In the genomic region with DNA sequence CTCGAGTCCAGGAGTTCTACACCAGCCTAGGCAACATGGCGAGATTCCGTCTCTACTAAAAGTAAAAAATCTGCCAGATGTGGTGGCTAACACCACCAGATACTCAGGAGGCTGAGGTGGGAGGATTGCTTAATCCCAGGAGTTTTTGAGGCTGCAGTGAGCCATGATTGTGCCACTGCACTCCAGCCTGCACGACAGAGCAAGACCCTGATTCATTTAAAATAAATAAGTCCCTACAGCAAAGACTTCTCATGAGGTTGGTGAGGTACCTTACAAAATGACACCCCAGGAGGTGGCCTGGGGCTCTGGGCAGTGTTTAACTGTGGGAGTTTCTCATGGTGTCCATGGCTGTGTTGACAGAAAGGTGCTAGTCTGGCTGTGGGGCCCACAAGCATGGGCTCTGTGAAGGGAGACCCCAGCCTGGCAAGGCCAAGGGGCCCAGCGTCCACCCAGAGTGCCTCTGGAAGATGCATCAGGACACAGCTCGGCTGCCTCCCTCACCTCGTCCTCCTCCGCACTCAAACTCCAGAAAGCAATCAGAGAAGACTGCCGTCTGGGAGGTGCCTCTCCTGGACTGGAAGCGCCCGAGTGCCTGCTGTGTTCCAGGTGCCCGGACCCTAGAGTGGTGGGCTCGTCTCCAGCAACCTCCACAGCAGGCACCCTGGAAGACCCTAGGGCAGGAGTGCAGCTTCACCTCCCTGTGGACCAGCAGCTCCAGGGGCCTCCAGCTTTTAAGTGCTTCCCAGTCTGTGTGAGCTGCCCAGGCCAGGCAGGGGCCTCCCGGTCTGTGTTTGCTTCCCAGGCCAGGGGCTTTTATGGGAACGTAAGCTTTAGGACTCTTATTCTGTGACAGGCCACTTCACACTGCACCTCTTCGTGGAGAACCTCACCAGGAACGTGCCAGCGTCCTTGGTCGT, we compare ENCODE assay signal across 17 cellular contexts. TPM values are rescaled to one million over a fixed set of nuclear protein-coding genes. Genes with fewer than 3 reads are reported as not detected.
A peak's percentile ranks its signal among the peaks of the same experiment; 100 is the strongest.
DNase-seq lines count a peak whose midpoint lies in the region; TF ChIP-seq lines count a peak whose summit lies in the region.
"Had no signal": no experiment of that assay in that cellular context is flagged by ENCODE, and none has a peak within 500 bp of the region (broad histone marks: within the 10 kb centered on the region; RNA-seq: fewer than 3 reads in every experiment).

No MANE protein-coding gene starts in this region.

- H3K36me3 Mint-ChIP-seq in CD4-positive, alpha-beta memory T cell: no peaks in the 10 kb centered on the region
- peaks cover 0 to 7% (median 0%) of the 10 kb centered on the region in 3 donors for H3K36me3 Mint-ChIP-seq in immature natural killer cell

- BruUV-seq in mammary epithelial cell (replicated peaks; lab: Mats Ljungman, UMichigan): no TSS peak

- H3K4me3 ChIP-seq in BLaER1 (no peak overlapping the region), vagina (no peak overlapping the region), mammary epithelial cell (replicated peaks in 1 of 3; ENCODE audit: insufficient read depth in 1 of 3, low read depth in 2 of 3, low read length in 3 of 3) (no peak overlapping the region)
- H3K4me3 ChIP-seq in CD4-positive, alpha-beta memory T cell (ENCODE audit: low read length in 2 of 2): no peak overlapping the region
- H3K4me3 ChIP-seq: body of pancreas, SJCRH30 had no signal

- peaks cover 28% of the 10 kb centered on the region for H4K20me1 ChIP-seq in BLaER1
- H4K20me1 ChIP-seq in mammary epithelial cell (ENCODE audit: insufficient read depth, low read length): no peaks in the 10 kb centered on the region

- H3K9ac ChIP-seq in BLaER1: no peak overlapping the region
- no peak overlapping the region for H3K9ac ChIP-seq in mammary epithelial cell (ENCODE audit: insufficient read depth, low read length)
- H3K9ac ChIP-seq: parathyroid adenoma had no signal

- H3K27me3 Mint-ChIP-seq in CD4-positive, alpha-beta memory T cell: no peaks in the 10 kb centered on the region
- peaks cover 14 to 17% (median 15%) of the 10 kb centered on the region in 3 donors for H3K27me3 Mint-ChIP-seq in immature natural killer cell (ENCODE audit: low read depth in 3 of 3)
- H3K27me3 Mint-ChIP-seq: activated T-helper 17 cell treated with anti-CD3 and anti-CD28 coated beads, Interleukin-2, amount 50 U/mL, for 72 hours; stimulated activated naive CD8-positive, alpha-beta T cell treated with anti-CD3 and anti-CD28 coated beads, Interleukin-15, Interleukin-2, amounts not matched to agents 100 ng/mL and 50 ng/mL, for 24 hours had no signal

- H3K36me3 ChIP-seq in BLaER1 (no peaks in the 10 kb centered on the region), vagina (no peaks in the 10 kb centered on the region), mammary epithelial cell (ENCODE audit: insufficient read depth, low read length) (no peaks in the 10 kb centered on the region)
- no peaks in the 10 kb centered on the region for H3K36me3 ChIP-seq in CD4-positive, alpha-beta memory T cell (ENCODE audit: insufficient read depth, low read length)
- H3K36me3 ChIP-seq: SJCRH30 had no signal

- no peak overlapping the region for H2AFZ ChIP-seq in mammary epithelial cell (ENCODE audit: low read depth, low read length)

- intact Hi-C loops in CD4-positive, alpha-beta memory T cell (cut with micrococcal nuclease): no loop called here
- intact Hi-C loops in posterior vena cava (cut with DNase I) (loop anchor here in 1 of 2 donors (5.0 to 10.0 kb wide), 2 partner anchors 62 to 244 kb away; no protein-coding TSS in a partner anchor), vagina (cut with DNase I) (loop anchor here (10.0 kb wide), 1 partner anchor 244 kb away; no protein-coding TSS in a partner anchor), mammary epithelial cell (cut with micrococcal nuclease) (loop anchor here (5.0 kb wide), 1 partner anchor 147 kb away; a partner anchor contains a TSS)

- peaks cover 0 to 8% (median 0%) of the 10 kb centered on the region in 8 donors for H3K9me3 Mint-ChIP-seq in CD4-positive, alpha-beta memory T cell
- peaks cover 0 to 1% (median 0%) of the 10 kb centered on the region in 6 donors for H3K9me3 Mint-ChIP-seq in immature natural killer cell

- H3K4me3 Mint-ChIP-seq in CD4-positive, alpha-beta memory T cell: peak overlapping the region in 1 of 8 donors; percentile 12
- H3K4me3 Mint-ChIP-seq in immature natural killer cell: no peak overlapping the region
- H3K4me3 Mint-ChIP-seq: activated T-helper 17 cell treated with anti-CD3 and anti-CD28 coated beads, Interleukin-2, amount 50 U/mL, for 72 hours; stimulated activated naive CD8-positive, alpha-beta T cell treated with anti-CD3 and anti-CD28 coated beads, Interleukin-15, Interleukin-2, amounts not matched to agents 100 ng/mL and 50 ng/mL, for 24 hours had no signal

- peaks cover 4 to 21% (median 6%) of the 10 kb centered on the region in 4 donors for H3K4me1 Mint-ChIP-seq in CD4-positive, alpha-beta memory T cell
- peaks cover 20 to 21% of the 10 kb centered on the region in 2 donors for H3K4me1 Mint-ChIP-seq in immature natural killer cell
- H3K4me1 Mint-ChIP-seq: activated T-helper 17 cell treated with anti-CD3 and anti-CD28 coated beads, Interleukin-2, amount 50 U/mL, for 72 hours had no signal

- no peak for DNase-seq in CD4-positive, alpha-beta memory T cell
- no peak for DNase-seq in immature natural killer cell
- DNase-seq in posterior vena cava (ENCODE audit: low spot score): peak; percentile 76
- DNase-seq in NCI-H524 (lab: John Stamatoyannopoulos, UW): no peak
- DNase-seq in vagina (ENCODE audit: extremely low spot score in 2 of 2): no peak
- DNase-seq in mammary epithelial cell: no peak
- DNase-seq: activated CD4-positive, alpha-beta T cell treated with anti-CD3 and anti-CD28 coated beads, Interleukin-2, amount 50 U/mL, for 4 hours; KG1; NCI-H1436; SJCRH30 had no signal

- peaks cover 25% of the 10 kb centered on the region for H3K27me3 ChIP-seq in BLaER1
- H3K27me3 ChIP-seq in CD4-positive, alpha-beta memory T cell (ENCODE audit: insufficient read depth, low read length): no peaks in the 10 kb centered on the region
- H3K27me3 ChIP-seq in vagina: no peaks in the 10 kb centered on the region
- H3K27me3 ChIP-seq in mammary epithelial cell (ENCODE audit: insufficient read depth, low read length): no peaks in the 10 kb centered on the region
- H3K27me3 ChIP-seq: body of pancreas, SJCRH30 had no signal

- dilution Hi-C loops in mammary epithelial cell (cut with HindIII; ENCODE audit: low sequenced_read_pairs): loop anchor here (5.0 kb wide), 3 partner anchors 72 to 112 kb away; no protein-coding TSS in a partner anchor

- H3K79me2 ChIP-seq in mammary epithelial cell (ENCODE audit: insufficient read depth, low read length): no peaks in the 10 kb centered on the region
- H3K79me2 ChIP-seq: parathyroid adenoma had no signal

- H3K27ac ChIP-seq in BLaER1 (no peak overlapping the region), vagina (no peak overlapping the region), mammary epithelial cell (ENCODE audit: insufficient read depth, low read depth, low read length) (no peak overlapping the region)
- H3K27ac ChIP-seq in CD4-positive, alpha-beta memory T cell (ENCODE audit: low read depth, low read length): no peak overlapping the region
- H3K27ac ChIP-seq: C4-2B, HL-60, parathyroid adenoma, SJCRH30 had no signal

- in situ Hi-C loops in mammary epithelial cell (cut with MboI; ENCODE audit: low sequenced_read_pairs in 2 of 2): loop anchor here in 1 of 2 donors (5.0 kb wide), 1 partner anchor 62 kb away; no protein-coding TSS in a partner anchor

- peak overlapping the region; percentile 78; the same call in 1 of the 2 replicates for H3K4me2 ChIP-seq in BLaER1
- no peak overlapping the region for H3K4me2 ChIP-seq in mammary epithelial cell (ENCODE audit: insufficient read depth, low read depth, low read length)

- POLR2A ChIA-PET in CD4-positive, alpha-beta memory T cell (lab: Charles Lee; ENCODE audit: partially characterized antibody): interaction anchor here (0.7 to 1.7 kb wide), 2 partner anchors 56 to 61 kb away, joined by 5 to 7 read pairs; no protein-coding TSS in a partner anchor

- H3K4me1 ChIP-seq in BLaER1: peaks cover 75% of the 10 kb centered on the region
- peaks cover 7% of the 10 kb centered on the region for H3K4me1 ChIP-seq in CD4-positive, alpha-beta memory T cell (ENCODE audit: insufficient read depth, low read length)
- peaks cover 11% of the 10 kb centered on the region for H3K4me1 ChIP-seq in vagina
- H3K4me1 ChIP-seq in mammary epithelial cell (ENCODE audit: insufficient read depth, low read length): peaks cover 10% of the 10 kb centered on the region
- H3K4me1 ChIP-seq: SJCRH30 had no signal

- WGBS in mammary epithelial cell (ENCODE audit: low coverage, missing lambda C conversion rate): 78% methylated on average over 13 of the region's 19 CpGs

- peak overlapping the region in 4 of 7 donors; percentile 6 to 70 (median 30) for H3K27ac Mint-ChIP-seq in CD4-positive, alpha-beta memory T cell
- H3K27ac Mint-ChIP-seq in immature natural killer cell: peak overlapping the region in 4 of 6 donors; percentile 14 to 92 (median 45)
- H3K27ac Mint-ChIP-seq: activated T-helper 17 cell treated with anti-CD3 and anti-CD28 coated beads, Interleukin-2, amount 50 U/mL, for 72 hours; stimulated activated naive CD8-positive, alpha-beta T cell treated with anti-CD3 and anti-CD28 coated beads, Interleukin-15, Interleukin-2, amounts not matched to agents 100 ng/mL and 50 ng/mL, for 24 hours had no signal

- TF ChIP-seq CTCF in vagina (IDR thresholded peaks at IDR 0.05) (no peak), mammary epithelial cell (conservative IDR thresholded peaks at IDR 0.05 in 1 of 2, IDR thresholded peaks at IDR 0.05 in 1 of 2; ENCODE audit: extremely low read depth in 1 of 2, insufficient read depth in 1 of 2, low read depth in 1 of 2, low read length in 2 of 2) (no peak)

- CTCF ChIA-PET in CD4-positive, alpha-beta memory T cell (lab: Charles Lee; ENCODE audit: partially characterized antibody): interaction anchor here (1.1 kb wide), 1 partner anchor 63 kb away, joined by 3 read pairs; no protein-coding TSS in a partner anchor
- CTCF ChIA-PET in mammary epithelial cell (lab: Charles Lee; ENCODE audit: low non-redundant PET): no interaction called here

- no peaks in the 10 kb centered on the region for H3K9me3 ChIP-seq in BLaER1
- no peaks in the 10 kb centered on the region for H3K9me3 ChIP-seq in CD4-positive, alpha-beta memory T cell (ENCODE audit: control insufficient read depth in 1 of 2, low read length in 2 of 2)
- H3K9me3 ChIP-seq in vagina: no peaks in the 10 kb centered on the region
- H3K9me3 ChIP-seq in mammary epithelial cell (replicated peaks; ENCODE audit: insufficient read depth, low read length): no peaks in the 10 kb centered on the region
- H3K9me3 ChIP-seq: body of pancreas, SJCRH30 had no signal

- no peak for TF ChIP-seq POLR2A in vagina (IDR thresholded peaks at IDR 0.05)

RNA-seq across cellular contexts. Expression of a gene that starts 6.3 kb away (rescaled TPM):
- 1 to 10 TPM; 9.4 to 9.9 TPM for total RNA-seq in CD4-positive, alpha-beta memory T cell
- polyA plus RNA-seq in CD4-positive, alpha-beta memory T cell: 1 to 10 TPM in 1 of 2 donors, under 1 TPM in 1; 0.92 to 3.2 TPM
- polyA plus RNA-seq in immature natural killer cell (1 to 10 TPM; 4.0 to 7.3 (median 4.3) TPM), mammary epithelial cell (4.3 TPM)
- total RNA-seq in posterior vena cava (10 to 100 TPM; 10.4 to 16.1 TPM), vagina (14.7 TPM), mammary epithelial cell (10 to 100 TPM; 10.7 to 12.3 TPM)
- 2.8 TPM for polyA minus RNA-seq in mammary epithelial cell

RNA-seq across cellular contexts. Expression of a gene that starts 58.7 kb away (rescaled TPM):
- total RNA-seq in CD4-positive, alpha-beta memory T cell: 1 to 10 TPM; 3.7 to 3.8 TPM
- 1 to 10 TPM in 1 of 2 donors, under 1 TPM in 1; 0.90 to 2.3 TPM for polyA plus RNA-seq in CD4-positive, alpha-beta memory T cell
- polyA plus RNA-seq in immature natural killer cell: 1 to 10 TPM; 3.8 to 8.5 (median 8.2) TPM
- 1 to 10 TPM; 4.7 to 6.5 TPM for total RNA-seq in posterior vena cava
- total RNA-seq in vagina: 4.9 TPM
- 1 to 10 TPM; 6.1 to 6.8 TPM for total RNA-seq in mammary epithelial cell
- polyA plus RNA-seq in mammary epithelial cell: 2.0 TPM
- 1.3 TPM for polyA minus RNA-seq in mammary epithelial cell
